ENCODE assay signal across 1 cellular context in genomic region chr12:31773223-31773750, GRCh38.
TF ChIP-seq lines count a peak whose summit lies in the region.

No MANE protein-coding gene starts in this region.

TF ChIP-seq in HepG2, 621 proteins besides CTCF, POLR2A, EP300 and RAD21 (continued from another document and continues in another):
- no peak for TF ChIP-seq LRRFIP1 (CRISPR knock-in tag; conservative IDR thresholded peaks at IDR 0.05)
- TF ChIP-seq ATM (IDR thresholded peaks at IDR 0.05; ENCODE audit: borderline replicate concordance) = no peak
- no peak for TF ChIP-seq CEBPZ (IDR thresholded peaks at IDR 0.05; ENCODE audit: low read length)
- TF ChIP-seq ATF2 (CRISPR knock-in tag; IDR thresholded peaks at IDR 0.05) = peak; percentile 48; the same call in 1 of the 2 replicates
- TF ChIP-seq NFE2L1 (CRISPR knock-in tag; IDR thresholded peaks at IDR 0.05; ENCODE audit: borderline replicate concordance) = no peak
- peak; percentile 79 for TF ChIP-seq NR2C2 (CRISPR knock-in tag; IDR thresholded peaks at IDR 0.05; ENCODE audit: borderline replicate concordance)
- TF ChIP-seq ZNF850 (CRISPR knock-in tag; conservative IDR thresholded peaks at IDR 0.05) = no peak
- peak; percentile 64; the same call in 1 of the 2 replicates for TF ChIP-seq KDM3A (CRISPR knock-in tag; IDR thresholded peaks at IDR 0.05; ENCODE audit: low read depth)
- TF ChIP-seq ZNF556 (CRISPR knock-in tag; IDR thresholded peaks at IDR 0.05; ENCODE audit: borderline replicate concordance) = peak; percentile 92; the same call in 1 of the 2 replicates
- no peak for TF ChIP-seq ZNF143 (CRISPR knock-in tag; IDR thresholded peaks at IDR 0.05)
- TF ChIP-seq HNF4G (IDR thresholded peaks at IDR 0.05; ENCODE audit: borderline replicate concordance, low read depth, low read length) = peak; percentile 58; the same call in 1 of the 2 replicates
- peak; percentile 67; the same call in 1 of the 2 replicates for TF ChIP-seq HNF4G (CRISPR knock-in tag; IDR thresholded peaks at IDR 0.05; ENCODE audit: borderline replicate concordance, low read depth)
- TF ChIP-seq ZNF724P (CRISPR knock-in tag; IDR thresholded peaks at IDR 0.05; ENCODE audit: borderline replicate concordance) = no peak
- no peak for TF ChIP-seq THYN1 (CRISPR knock-in tag; IDR thresholded peaks at IDR 0.05; ENCODE audit: borderline replicate concordance, low read depth)
- no peak for TF ChIP-seq MXD1 (CRISPR knock-in tag; IDR thresholded peaks at IDR 0.05)
- TF ChIP-seq AHDC1 (CRISPR knock-in tag; IDR thresholded peaks at IDR 0.05; ENCODE audit: borderline replicate concordance) = peak; percentile 94
- peak; percentile 88 for TF ChIP-seq TBL1XR1 (IDR thresholded peaks at IDR 0.05; ENCODE audit: borderline replicate concordance, low read length, partially characterized antibody)
- no peak for TF ChIP-seq ZNF597 (CRISPR knock-in tag; IDR thresholded peaks at IDR 0.05)
- TF ChIP-seq HIVEP1 (CRISPR knock-in tag; IDR thresholded peaks at IDR 0.05) = no peak
- TF ChIP-seq SP1 (IDR thresholded peaks at IDR 0.05) = no peak
- no peak for TF ChIP-seq SP1 (CRISPR knock-in tag; IDR thresholded peaks at IDR 0.05)
- TF ChIP-seq SATB2 (CRISPR knock-in tag; IDR thresholded peaks at IDR 0.05) = 0 out of 2 replicates have a peak, but pooled peaks have one; percentile 47
- 0 out of 2 replicates have a peak, but pooled peaks have one; percentile 43 for TF ChIP-seq NKX3-1 (CRISPR knock-in tag; IDR thresholded peaks at IDR 0.05)
- TF ChIP-seq ELF4 (CRISPR knock-in tag; IDR thresholded peaks at IDR 0.05; ENCODE audit: borderline replicate concordance) = no peak; the same call in 1 of the 2 replicates
- no peak for TF ChIP-seq ZNF674 (CRISPR knock-in tag; IDR thresholded peaks at IDR 0.05; ENCODE audit: low read depth)
- TF ChIP-seq TSC22D2 (CRISPR knock-in tag; IDR thresholded peaks at IDR 0.05; ENCODE audit: borderline replicate concordance) = no peak
- no peak for TF ChIP-seq ZNF776 (CRISPR knock-in tag; IDR thresholded peaks at IDR 0.05)
- TF ChIP-seq AFF4 (CRISPR knock-in tag; IDR thresholded peaks at IDR 0.05) = no peak
- no peak for TF ChIP-seq ZNF768 (CRISPR knock-in tag; IDR thresholded peaks at IDR 0.05)
- no peak for TF ChIP-seq ZNF101 (CRISPR knock-in tag; IDR thresholded peaks at IDR 0.05; ENCODE audit: borderline replicate concordance, low read depth)
- peak; percentile 94 for TF ChIP-seq ARID5B (CRISPR knock-in tag; IDR thresholded peaks at IDR 0.05)
